Comparison of ENCODE assay signal across 1 cellular context in the genomic region with DNA sequence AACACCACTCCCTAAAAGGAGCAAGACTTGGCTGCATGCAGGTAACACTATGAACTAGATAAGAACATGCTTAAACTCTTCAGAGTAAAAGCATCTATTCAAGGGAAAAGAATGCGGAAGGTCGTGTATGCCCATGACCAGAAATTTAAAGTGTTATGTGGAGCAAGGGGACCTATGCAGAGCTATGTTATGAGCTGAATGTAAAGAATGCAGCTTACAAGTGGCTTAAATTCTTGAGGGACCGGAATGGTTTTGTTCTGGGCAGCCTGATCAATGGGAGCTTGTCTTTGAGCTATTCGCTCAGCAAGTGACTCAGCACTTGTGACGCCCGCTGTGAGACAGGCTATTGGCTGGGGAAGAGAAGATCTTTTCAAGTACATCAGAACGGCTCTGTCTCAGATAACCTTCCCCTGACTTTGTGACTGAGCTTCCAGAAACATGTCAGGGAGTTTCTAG.
A peak's percentile ranks its signal among the peaks of the same experiment; 100 is the strongest.
TF ChIP-seq lines count a peak whose summit lies in the region.

No MANE protein-coding gene starts in this region.

TF ChIP-seq in HCT116, 20 proteins besides CTCF, POLR2A, EP300 and RAD21 (continued from another document):
- TF ChIP-seq, protein P1, sequence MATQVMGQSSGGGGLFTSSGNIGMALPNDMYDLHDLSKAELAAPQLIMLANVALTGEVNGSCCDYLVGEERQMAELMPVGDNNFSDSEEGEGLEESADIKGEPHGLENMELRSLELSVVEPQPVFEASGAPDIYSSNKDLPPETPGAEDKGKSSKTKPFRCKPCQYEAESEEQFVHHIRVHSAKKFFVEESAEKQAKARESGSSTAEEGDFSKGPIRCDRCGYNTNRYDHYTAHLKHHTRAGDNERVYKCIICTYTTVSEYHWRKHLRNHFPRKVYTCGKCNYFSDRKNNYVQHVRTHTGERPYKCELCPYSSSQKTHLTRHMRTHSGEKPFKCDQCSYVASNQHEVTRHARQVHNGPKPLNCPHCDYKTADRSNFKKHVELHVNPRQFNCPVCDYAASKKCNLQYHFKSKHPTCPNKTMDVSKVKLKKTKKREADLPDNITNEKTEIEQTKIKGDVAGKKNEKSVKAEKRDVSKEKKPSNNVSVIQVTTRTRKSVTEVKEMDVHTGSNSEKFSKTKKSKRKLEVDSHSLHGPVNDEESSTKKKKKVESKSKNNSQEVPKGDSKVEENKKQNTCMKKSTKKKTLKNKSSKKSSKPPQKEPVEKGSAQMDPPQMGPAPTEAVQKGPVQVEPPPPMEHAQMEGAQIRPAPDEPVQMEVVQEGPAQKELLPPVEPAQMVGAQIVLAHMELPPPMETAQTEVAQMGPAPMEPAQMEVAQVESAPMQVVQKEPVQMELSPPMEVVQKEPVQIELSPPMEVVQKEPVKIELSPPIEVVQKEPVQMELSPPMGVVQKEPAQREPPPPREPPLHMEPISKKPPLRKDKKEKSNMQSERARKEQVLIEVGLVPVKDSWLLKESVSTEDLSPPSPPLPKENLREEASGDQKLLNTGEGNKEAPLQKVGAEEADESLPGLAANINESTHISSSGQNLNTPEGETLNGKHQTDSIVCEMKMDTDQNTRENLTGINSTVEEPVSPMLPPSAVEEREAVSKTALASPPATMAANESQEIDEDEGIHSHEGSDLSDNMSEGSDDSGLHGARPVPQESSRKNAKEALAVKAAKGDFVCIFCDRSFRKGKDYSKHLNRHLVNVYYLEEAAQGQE (IDR thresholded peaks at IDR 0.05; ENCODE audit: low read depth) = no peak
- TF ChIP-seq ELF1 (IDR thresholded peaks at IDR 0.05; ENCODE audit: borderline replicate concordance, low read depth) (peak; percentile 32; the same call in 1 of the 2 replicates), ZNF274 (IDR thresholded peaks at IDR 0.05; ENCODE audit: low read depth, low read length) (no peak), SRF (IDR thresholded peaks at IDR 0.05; ENCODE audit: low read depth) (no peak), FOSL1 (IDR thresholded peaks at IDR 0.05; ENCODE audit: low read depth) (peak; percentile 34; the same call in 1 of the 2 replicates), POLR2AphosphoS5 (IDR thresholded peaks at IDR 0.05; ENCODE audit: low read depth, low read length) (no peak), CEBPB (IDR thresholded peaks at IDR 0.05; ENCODE audit: low read depth) (no peak), SP1 (IDR thresholded peaks at IDR 0.05; ENCODE audit: low read depth) (peak; percentile 35; the same call in 1 of the 2 replicates), CBX3 (IDR thresholded peaks at IDR 0.05; ENCODE audit: low read depth) (no peak), YY1 (IDR thresholded peaks at IDR 0.05; ENCODE audit: extremely low read depth, insufficient replicate concordance, low read depth, low read length) (no peak), EZH2 (IDR thresholded peaks at IDR 0.05) (no peak), JUND (IDR thresholded peaks at IDR 0.05) (peak; percentile 19; the same call in 1 of the 2 replicates), TCF7L2 (IDR thresholded peaks at IDR 0.05; ENCODE audit: borderline replicate concordance, extremely low read depth, insufficient read depth, insufficient read length) (peak; percentile 64)
- TF ChIP-seq, protein P2, sequence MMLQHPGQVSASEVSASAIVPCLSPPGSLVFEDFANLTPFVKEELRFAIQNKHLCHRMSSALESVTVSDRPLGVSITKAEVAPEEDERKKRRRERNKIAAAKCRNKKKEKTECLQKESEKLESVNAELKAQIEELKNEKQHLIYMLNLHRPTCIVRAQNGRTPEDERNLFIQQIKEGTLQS (IDR thresholded peaks at IDR 0.05) = no peak
TF ChIP-seq in HCT116: peak in this region for 5.
